ENCODE assay signal across 1 cellular context in the genomic region with DNA sequence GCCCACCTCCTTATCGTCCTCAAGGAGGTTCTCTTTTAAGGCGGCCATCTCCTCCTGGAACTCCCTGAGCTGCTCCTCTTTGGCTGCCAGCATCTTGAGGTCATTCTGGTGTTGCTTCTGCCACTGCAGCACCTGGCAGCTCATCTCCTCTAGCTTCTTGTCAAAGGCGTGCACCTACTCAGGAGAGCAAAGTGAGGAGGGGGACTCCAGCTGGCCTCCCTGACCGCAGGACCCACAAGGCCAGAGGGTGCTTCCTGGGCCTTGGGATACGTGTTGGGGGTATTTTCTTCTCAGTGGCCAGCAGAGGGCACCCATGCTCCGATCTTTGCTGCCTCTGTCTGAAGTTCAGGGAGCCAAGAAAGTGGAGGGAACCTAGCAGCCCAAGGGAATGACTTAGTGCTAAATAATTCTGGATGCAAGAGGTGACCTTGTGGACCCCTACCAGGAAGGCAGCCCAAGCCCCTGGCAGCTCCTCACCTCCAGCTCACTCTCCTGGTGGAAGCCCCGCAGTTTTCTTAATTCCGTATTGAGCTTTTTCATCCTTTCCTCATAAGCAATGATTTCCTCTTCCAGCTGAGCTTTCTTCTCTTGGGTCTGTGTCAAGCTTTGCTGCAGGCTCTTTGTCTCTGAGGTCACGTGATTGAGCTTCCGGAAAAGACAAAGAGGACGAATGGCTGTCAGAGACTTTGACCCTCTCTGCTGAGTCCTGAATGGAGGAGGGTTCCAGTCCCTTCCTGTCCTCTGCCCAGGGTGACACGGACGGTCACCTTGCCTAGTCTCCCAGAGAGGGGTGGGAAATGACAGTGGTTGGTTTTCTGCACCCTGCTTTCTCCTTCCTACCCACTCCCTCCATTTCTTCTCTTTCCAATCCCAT.
TF ChIP-seq lines count a peak whose summit lies in the region.

No MANE protein-coding gene starts in this region.

TF ChIP-seq in HepG2, 621 proteins besides CTCF, POLR2A, EP300 and RAD21 (continues in another document):
- TF ChIP-seq SRF (IDR thresholded peaks at IDR 0.05; ENCODE audit: low read depth, low read length) (no peak), ZNF101 (CRISPR knock-in tag; IDR thresholded peaks at IDR 0.05; ENCODE audit: borderline replicate concordance, low read depth) (no peak), HNF4A (CRISPR knock-in tag; IDR thresholded peaks at IDR 0.05) (peak; percentile 72), TBX2 (CRISPR knock-in tag; IDR thresholded peaks at IDR 0.05; ENCODE audit: borderline replicate concordance) (0 out of 2 replicates have a peak, but pooled peaks have one; percentile 14), SAP130 (CRISPR knock-in tag; IDR thresholded peaks at IDR 0.05; ENCODE audit: low read depth) (peak; percentile 37), YEATS4 (CRISPR knock-in tag; IDR thresholded peaks at IDR 0.05; ENCODE audit: borderline replicate concordance) (no peak), CHD4 (IDR thresholded peaks at IDR 0.05; ENCODE audit: borderline replicate concordance, low read length) (0 out of 2 replicates have a peak, but pooled peaks have one; percentile 21), HOXA9 (CRISPR knock-in tag; IDR thresholded peaks at IDR 0.05; ENCODE audit: borderline replicate concordance) (no peak), KAT7 (CRISPR knock-in tag; IDR thresholded peaks at IDR 0.05; ENCODE audit: borderline replicate concordance) (0 out of 2 replicates have a peak, but pooled peaks have one; percentile 20), ZNF589 (CRISPR knock-in tag; conservative IDR thresholded peaks at IDR 0.05) (no peak), NR2F6 (IDR thresholded peaks at IDR 0.05) (no peak), NR2F6 (CRISPR knock-in tag; IDR thresholded peaks at IDR 0.05) (no peak), SOX6 (IDR thresholded peaks at IDR 0.05) (no peak), SOX6 (CRISPR knock-in tag; IDR thresholded peaks at IDR 0.05) (peak; percentile 84), FOXK1 (CRISPR knock-in tag; IDR thresholded peaks at IDR 0.05; ENCODE audit: borderline replicate concordance, low read depth) (no peak), ZNF775 (CRISPR knock-in tag; IDR thresholded peaks at IDR 0.05; ENCODE audit: borderline replicate concordance) (no peak), RFXAP (CRISPR knock-in tag; IDR thresholded peaks at IDR 0.05; ENCODE audit: borderline replicate concordance) (peak; percentile 75; the same call in 1 of the 2 replicates), U2AF1 (optimal IDR thresholded peaks at IDR 0.05; ENCODE audit: low read depth, low read length) (no peak), TCF12 (IDR thresholded peaks at IDR 0.05) (no peak), TCF12 (CRISPR knock-in tag; IDR thresholded peaks at IDR 0.05) (no peak), HES4 (CRISPR knock-in tag; IDR thresholded peaks at IDR 0.05; ENCODE audit: borderline replicate concordance) (no peak), ZNF572 (CRISPR knock-in tag; IDR thresholded peaks at IDR 0.05) (no peak; the same call in 1 of the 2 replicates), MLLT10 (CRISPR knock-in tag; IDR thresholded peaks at IDR 0.05) (no peak), SRY (CRISPR knock-in tag; IDR thresholded peaks at IDR 0.05) (no peak), MYC (CRISPR knock-in tag; IDR thresholded peaks at IDR 0.05; ENCODE audit: borderline replicate concordance) (0 out of 2 replicates have a peak, but pooled peaks have one; percentile 17), ZNF615 (CRISPR knock-in tag; IDR thresholded peaks at IDR 0.05; ENCODE audit: borderline replicate concordance) (no peak), POLR2AphosphoS5 (IDR thresholded peaks at IDR 0.05; ENCODE audit: low read depth, low read length) (no peak), CHD2 (IDR thresholded peaks at IDR 0.05; ENCODE audit: low read depth, low read length) (no peak), ZNF792 (CRISPR knock-in tag; IDR thresholded peaks at IDR 0.05) (0 out of 2 replicates have a peak, but pooled peaks have one; percentile 36), ESRRA (CRISPR knock-in tag; IDR thresholded peaks at IDR 0.05; ENCODE audit: low read depth) (peak; percentile 77; the same call in 1 of the 2 replicates), MED13 (CRISPR knock-in tag; IDR thresholded peaks at IDR 0.05) (no peak), ZNF354B (CRISPR knock-in tag; IDR thresholded peaks at IDR 0.05) (no peak), CREM (IDR thresholded peaks at IDR 0.05) (no peak), CREM (CRISPR knock-in tag; IDR thresholded peaks at IDR 0.05) (no peak), MED8 (CRISPR knock-in tag; IDR thresholded peaks at IDR 0.05; ENCODE audit: insufficient replicate concordance) (no peak), ZNF709 (CRISPR knock-in tag; IDR thresholded peaks at IDR 0.05) (0 out of 2 replicates have a peak, but pooled peaks have one; percentile 39), TBP (CRISPR knock-in tag; IDR thresholded peaks at IDR 0.05) (0 out of 2 replicates have a peak, but pooled peaks have one; percentile 33), DR1 (CRISPR knock-in tag; IDR thresholded peaks at IDR 0.05) (no peak), GZF1 (CRISPR knock-in tag; IDR thresholded peaks at IDR 0.05) (no peak), ZNF546 (CRISPR knock-in tag; conservative IDR thresholded peaks at IDR 0.05) (no peak), RBM22 (optimal IDR thresholded peaks at IDR 0.05; ENCODE audit: low read length) (no peak), ZNF207 (IDR thresholded peaks at IDR 0.05; ENCODE audit: borderline replicate concordance) (no peak), ZNF670 (CRISPR knock-in tag; IDR thresholded peaks at IDR 0.05; ENCODE audit: borderline replicate concordance) (no peak), TRIM24 (CRISPR knock-in tag; IDR thresholded peaks at IDR 0.05) (no peak), ZMYM3 (CRISPR knock-in tag; IDR thresholded peaks at IDR 0.05) (peak; percentile 56), TBX3 (IDR thresholded peaks at IDR 0.05; ENCODE audit: borderline replicate concordance) (no peak), RNF2 (conservative IDR thresholded peaks at IDR 0.05; ENCODE audit: low read depth) (no peak), BHLHE40 (IDR thresholded peaks at IDR 0.05; ENCODE audit: low read length) (peak; percentile 43)
- TF ChIP-seq, protein P1, sequence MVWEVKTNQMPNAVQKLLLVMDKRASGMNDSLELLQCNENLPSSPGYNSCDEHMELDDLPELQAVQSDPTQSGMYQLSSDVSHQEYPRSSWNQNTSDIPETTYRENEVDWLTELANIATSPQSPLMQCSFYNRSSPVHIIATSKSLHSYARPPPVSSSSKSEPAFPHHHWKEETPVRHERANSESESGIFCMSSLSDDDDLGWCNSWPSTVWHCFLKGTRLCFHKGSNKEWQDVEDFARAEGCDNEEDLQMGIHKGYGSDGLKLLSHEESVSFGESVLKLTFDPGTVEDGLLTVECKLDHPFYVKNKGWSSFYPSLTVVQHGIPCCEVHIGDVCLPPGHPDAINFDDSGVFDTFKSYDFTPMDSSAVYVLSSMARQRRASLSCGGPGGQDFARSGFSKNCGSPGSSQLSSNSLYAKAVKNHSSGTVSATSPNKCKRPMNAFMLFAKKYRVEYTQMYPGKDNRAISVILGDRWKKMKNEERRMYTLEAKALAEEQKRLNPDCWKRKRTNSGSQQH (CRISPR knock-in tag; IDR thresholded peaks at IDR 0.05; ENCODE audit: low read depth), result no peak
- TF ChIP-seq, protein P2, sequence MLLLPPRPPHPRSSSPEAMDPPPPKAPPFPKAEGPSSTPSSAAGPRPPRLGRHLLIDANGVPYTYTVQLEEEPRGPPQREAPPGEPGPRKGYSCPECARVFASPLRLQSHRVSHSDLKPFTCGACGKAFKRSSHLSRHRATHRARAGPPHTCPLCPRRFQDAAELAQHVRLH (CRISPR knock-in tag; IDR thresholded peaks at IDR 0.05; ENCODE audit: borderline replicate concordance, low read depth), result peak; percentile 14; the same call in 1 of the 2 replicates
- TF ChIP-seq, protein P3, sequence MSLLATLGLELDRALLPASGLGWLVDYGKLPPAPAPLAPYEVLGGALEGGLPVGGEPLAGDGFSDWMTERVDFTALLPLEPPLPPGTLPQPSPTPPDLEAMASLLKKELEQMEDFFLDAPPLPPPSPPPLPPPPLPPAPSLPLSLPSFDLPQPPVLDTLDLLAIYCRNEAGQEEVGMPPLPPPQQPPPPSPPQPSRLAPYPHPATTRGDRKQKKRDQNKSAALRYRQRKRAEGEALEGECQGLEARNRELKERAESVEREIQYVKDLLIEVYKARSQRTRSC (CRISPR knock-in tag; IDR thresholded peaks at IDR 0.05; ENCODE audit: low read depth), result no peak
- TF ChIP-seq, protein P4, sequence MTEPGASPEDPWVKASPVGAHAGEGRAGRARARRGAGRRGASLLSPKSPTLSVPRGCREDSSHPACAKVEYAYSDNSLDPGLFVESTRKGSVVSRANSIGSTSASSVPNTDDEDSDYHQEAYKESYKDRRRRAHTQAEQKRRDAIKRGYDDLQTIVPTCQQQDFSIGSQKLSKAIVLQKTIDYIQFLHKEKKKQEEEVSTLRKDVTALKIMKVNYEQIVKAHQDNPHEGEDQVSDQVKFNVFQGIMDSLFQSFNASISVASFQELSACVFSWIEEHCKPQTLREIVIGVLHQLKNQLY (CRISPR knock-in tag; IDR thresholded peaks at IDR 0.05), result peak; percentile 82
- TF ChIP-seq, protein P5, sequence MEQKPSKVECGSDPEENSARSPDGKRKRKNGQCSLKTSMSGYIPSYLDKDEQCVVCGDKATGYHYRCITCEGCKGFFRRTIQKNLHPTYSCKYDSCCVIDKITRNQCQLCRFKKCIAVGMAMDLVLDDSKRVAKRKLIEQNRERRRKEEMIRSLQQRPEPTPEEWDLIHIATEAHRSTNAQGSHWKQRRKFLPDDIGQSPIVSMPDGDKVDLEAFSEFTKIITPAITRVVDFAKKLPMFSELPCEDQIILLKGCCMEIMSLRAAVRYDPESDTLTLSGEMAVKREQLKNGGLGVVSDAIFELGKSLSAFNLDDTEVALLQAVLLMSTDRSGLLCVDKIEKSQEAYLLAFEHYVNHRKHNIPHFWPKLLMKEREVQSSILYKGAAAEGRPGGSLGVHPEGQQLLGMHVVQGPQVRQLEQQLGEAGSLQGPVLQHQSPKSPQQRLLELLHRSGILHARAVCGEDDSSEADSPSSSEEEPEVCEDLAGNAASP (CRISPR knock-in tag; IDR thresholded peaks at IDR 0.05; ENCODE audit: borderline replicate concordance), result no peak
- TF ChIP-seq, protein P6, sequence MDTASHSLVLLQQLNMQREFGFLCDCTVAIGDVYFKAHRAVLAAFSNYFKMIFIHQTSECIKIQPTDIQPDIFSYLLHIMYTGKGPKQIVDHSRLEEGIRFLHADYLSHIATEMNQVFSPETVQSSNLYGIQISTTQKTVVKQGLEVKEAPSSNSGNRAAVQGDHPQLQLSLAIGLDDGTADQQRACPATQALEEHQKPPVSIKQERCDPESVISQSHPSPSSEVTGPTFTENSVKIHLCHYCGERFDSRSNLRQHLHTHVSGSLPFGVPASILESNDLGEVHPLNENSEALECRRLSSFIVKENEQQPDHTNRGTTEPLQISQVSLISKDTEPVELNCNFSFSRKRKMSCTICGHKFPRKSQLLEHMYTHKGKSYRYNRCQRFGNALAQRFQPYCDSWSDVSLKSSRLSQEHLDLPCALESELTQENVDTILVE (CRISPR knock-in tag; IDR thresholded peaks at IDR 0.05), result no peak
- TF ChIP-seq, protein P7, sequence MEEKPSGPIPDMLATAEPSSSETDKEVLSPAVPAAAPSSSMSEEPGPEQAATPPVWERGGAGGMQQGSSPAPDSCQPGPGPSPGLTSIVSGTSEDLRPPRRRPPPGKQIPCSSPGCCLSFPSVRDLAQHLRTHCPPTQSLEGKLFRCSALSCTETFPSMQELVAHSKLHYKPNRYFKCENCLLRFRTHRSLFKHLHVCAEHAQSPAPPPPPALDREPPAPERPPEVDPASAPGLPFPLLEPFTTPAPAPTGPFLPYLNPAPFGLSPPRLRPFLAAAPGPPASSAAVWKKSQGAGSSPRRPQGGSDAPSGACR (CRISPR knock-in tag; IDR thresholded peaks at IDR 0.05), result 0 out of 2 replicates have a peak, but pooled peaks have one; percentile 31
- TF ChIP-seq, protein P8, sequence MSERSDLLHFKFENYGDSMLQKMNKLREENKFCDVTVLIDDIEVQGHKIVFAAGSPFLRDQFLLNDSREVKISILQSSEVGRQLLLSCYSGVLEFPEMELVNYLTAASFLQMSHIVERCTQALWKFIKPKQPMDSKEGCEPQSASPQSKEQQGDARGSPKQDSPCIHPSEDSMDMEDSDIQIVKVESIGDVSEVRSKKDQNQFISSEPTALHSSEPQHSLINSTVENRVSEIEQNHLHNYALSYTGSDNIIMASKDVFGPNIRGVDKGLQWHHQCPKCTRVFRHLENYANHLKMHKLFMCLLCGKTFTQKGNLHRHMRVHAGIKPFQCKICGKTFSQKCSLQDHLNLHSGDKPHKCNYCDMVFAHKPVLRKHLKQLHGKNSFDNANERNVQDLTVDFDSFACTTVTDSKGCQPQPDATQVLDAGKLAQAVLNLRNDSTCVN (CRISPR knock-in tag; IDR thresholded peaks at IDR 0.05; ENCODE audit: borderline replicate concordance), result peak; percentile 39
- TF ChIP-seq, protein P9, sequence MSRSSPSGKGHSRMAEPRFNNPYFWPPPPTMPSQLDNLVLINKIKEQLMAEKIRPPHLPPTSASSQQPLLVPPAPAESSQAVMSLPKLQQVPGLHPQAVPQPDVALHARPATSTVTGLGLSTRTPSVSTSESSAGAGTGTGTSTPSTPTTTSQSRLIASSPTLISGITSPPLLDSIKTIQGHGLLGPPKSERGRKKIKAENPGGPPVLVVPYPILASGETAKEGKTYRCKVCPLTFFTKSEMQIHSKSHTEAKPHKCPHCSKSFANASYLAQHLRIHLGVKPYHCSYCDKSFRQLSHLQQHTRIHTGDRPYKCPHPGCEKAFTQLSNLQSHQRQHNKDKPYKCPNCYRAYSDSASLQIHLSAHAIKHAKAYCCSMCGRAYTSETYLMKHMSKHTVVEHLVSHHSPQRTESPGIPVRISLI (CRISPR knock-in tag; IDR thresholded peaks at IDR 0.05; ENCODE audit: borderline replicate concordance), result no peak
- TF ChIP-seq, protein P10, sequence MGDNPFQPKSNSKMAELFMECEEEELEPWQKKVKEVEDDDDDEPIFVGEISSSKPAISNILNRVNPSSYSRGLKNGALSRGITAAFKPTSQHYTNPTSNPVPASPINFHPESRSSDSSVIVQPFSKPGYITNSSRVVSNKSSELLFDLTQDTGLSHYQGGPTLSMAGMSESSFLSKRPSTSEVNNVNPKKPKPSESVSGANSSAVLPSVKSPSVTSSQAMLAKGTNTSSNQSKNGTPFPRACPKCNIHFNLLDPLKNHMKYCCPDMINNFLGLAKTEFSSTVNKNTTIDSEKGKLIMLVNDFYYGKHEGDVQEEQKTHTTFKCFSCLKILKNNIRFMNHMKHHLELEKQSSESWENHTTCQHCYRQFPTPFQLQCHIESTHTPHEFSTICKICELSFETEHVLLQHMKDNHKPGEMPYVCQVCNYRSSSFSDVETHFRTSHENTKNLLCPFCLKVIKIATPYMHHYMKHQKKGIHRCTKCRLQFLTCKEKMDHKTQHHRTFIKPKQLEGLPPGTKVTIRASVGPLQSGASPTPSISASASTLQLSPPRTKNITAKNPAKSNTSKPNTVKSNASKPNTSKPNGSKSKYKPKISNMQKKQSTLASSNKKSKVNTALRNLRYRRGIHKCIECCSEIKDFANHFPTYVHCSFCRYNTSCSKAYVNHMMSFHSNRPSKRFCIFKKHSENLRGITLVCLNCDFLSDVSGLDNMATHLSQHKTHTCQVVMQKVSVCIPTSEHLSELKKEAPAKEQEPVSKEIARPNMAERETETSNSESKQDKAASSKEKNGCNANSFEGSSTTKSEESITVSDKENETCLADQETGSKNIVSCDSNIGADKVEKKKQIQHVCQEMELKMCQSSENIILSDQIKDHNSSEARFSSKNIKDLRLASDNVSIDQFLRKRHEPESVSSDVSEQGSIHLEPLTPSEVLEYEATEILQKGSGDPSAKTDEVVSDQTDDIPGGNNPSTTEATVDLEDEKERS (CRISPR knock-in tag; IDR thresholded peaks at IDR 0.05), result peak; percentile 57; the same call in 1 of the 2 replicates
- TF ChIP-seq, protein P11, sequence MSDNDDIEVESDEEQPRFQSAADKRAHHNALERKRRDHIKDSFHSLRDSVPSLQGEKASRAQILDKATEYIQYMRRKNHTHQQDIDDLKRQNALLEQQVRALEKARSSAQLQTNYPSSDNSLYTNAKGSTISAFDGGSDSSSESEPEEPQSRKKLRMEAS (IDR thresholded peaks at IDR 0.05), result peak; percentile 18; the same call in 1 of the 2 replicates
